In the genomic region with DNA sequence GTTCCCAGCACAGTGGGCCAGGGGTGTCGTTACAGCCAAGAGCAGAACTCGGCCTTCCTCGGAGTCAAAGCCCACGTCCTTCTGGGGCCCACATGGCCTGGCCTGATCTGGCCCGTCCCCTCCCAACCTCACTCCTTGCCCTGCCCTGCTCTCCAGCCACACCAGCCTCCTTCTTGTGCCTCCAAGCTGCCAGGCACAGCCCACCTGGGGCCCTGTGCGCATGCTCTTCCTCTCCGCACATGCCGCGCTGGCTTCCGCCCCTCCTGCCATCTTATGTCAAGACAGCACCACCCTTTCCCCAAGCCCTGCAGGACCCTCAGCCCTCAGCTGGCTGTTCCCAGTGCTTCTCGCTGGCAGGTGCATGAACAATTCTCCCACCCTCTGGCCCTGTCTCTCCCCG, we compare ENCODE assay signal across 38 cellular contexts. TPM values are rescaled to one million over a fixed set of nuclear protein-coding genes. Genes with fewer than 3 reads are reported as not detected.
"Had no signal": no experiment of that assay in that cellular context is flagged by ENCODE, and none has a peak within 500 bp of the region (broad histone marks: within the 10 kb centered on the region; RNA-seq: fewer than 3 reads in every experiment).

No MANE protein-coding gene starts in this region.

- H3K4me3 Mint-ChIP-seq: activated B cell treated with CpG ODN at 0.5 μM for 24 hours; activated CD4-positive, alpha-beta memory T cell treated with anti-CD3 and anti-CD28 coated beads for 36 hours; activated CD4-positive, alpha-beta T cell treated with anti-CD3 and anti-CD28 coated beads, Interleukin-2, amount 10 ng/mL, durations not matched to agents 24 days and 14 days; activated CD8-positive, alpha-beta T cell treated with anti-CD3 and anti-CD28 coated beads for 36 hours; activated naive CD4-positive, alpha-beta T cell treated with anti-CD3 and anti-CD28 coated beads for 36 hours; activated naive CD8-positive, alpha-beta T cell treated with anti-CD3 and anti-CD28 coated beads for 36 hours; activated T-cell treated with anti-CD3 and anti-CD28 coated beads, Interleukin-2, amount 50 U/mL, for 4 hours; activated T-cell treated with anti-CD3 and anti-CD28 coated beads, Interleukin-2, amount 50 U/mL, for 72 hours; activated T-helper 1 cell treated with anti-CD3 and anti-CD28 coated beads, Interleukin-12 subunit alpha, Interleukin-12 subunit beta, Interleukin-2, Interleukin-4 antibody, amounts not matched to agents 30 ng/mL and 10 ng/mL and 1 ng/mL, durations not matched to agents 14 hours and 24 hours and 36 hours; activated T-helper 17 cell treated with anti-CD3 and anti-CD28 coated beads, Interleukin-2, amount 50 U/mL, for 72 hours; brain; central memory CD8-positive, alpha-beta T cell; T-cell; T-helper 17 cell had no signal

- H3K27me3 Mint-ChIP-seq: activated B cell treated with CpG ODN at 0.5 μM for 24 hours; activated CD4-positive, alpha-beta memory T cell treated with anti-CD3 and anti-CD28 coated beads for 36 hours; activated CD4-positive, alpha-beta T cell treated with anti-CD3 and anti-CD28 coated beads, Interleukin-2, amount 10 ng/mL, durations not matched to agents 24 days and 14 days; activated CD8-positive, alpha-beta T cell treated with anti-CD3 and anti-CD28 coated beads for 36 hours; activated naive CD8-positive, alpha-beta T cell treated with anti-CD3 and anti-CD28 coated beads for 36 hours; activated T-helper 17 cell treated with anti-CD3 and anti-CD28 coated beads, Interleukin-2, amount 50 U/mL, for 72 hours; brain; central memory CD8-positive, alpha-beta T cell; T-helper 17 cell had no signal

- H3K27ac ChIP-seq: adrenal gland, ascending aorta, cardiac muscle cell had no signal

- DNase-seq: activated B cell treated with CpG ODN at 0.5 μM for 24 hours; activated CD4-positive, alpha-beta memory T cell treated with anti-CD3 and anti-CD28 coated beads for 36 hours; activated CD4-positive, alpha-beta T cell treated with anti-CD3 and anti-CD28 coated beads for 4 hours; activated CD4-positive, alpha-beta T cell treated with anti-CD3 and anti-CD28 coated beads, Interleukin-2, amount 10 ng/mL, durations not matched to agents 24 days and 14 days; activated CD4-positive, alpha-beta T cell treated with anti-CD3 and anti-CD28 coated beads, Interleukin-2, amount 50 U/mL, for 1 hour; activated CD4-positive, alpha-beta T cell treated with anti-CD3 and anti-CD28 coated beads, Interleukin-2, amount 50 U/mL, for 4 hours; activated CD4-positive, CD25-positive, alpha-beta regulatory T cell treated with anti-CD3 and anti-CD28 coated beads, Interleukin-2, amount 50 U/mL, for 72 hours; activated CD8-positive, alpha-beta memory T cell treated with anti-CD3 and anti-CD28 coated beads, Interleukin-2, amount 50 U/mL, for 4 hours; activated CD8-positive, alpha-beta T cell treated with anti-CD3 and anti-CD28 coated beads for 36 hours; activated effector memory CD4-positive, alpha-beta T cell treated with anti-CD3 and anti-CD28 coated beads, Interleukin-2, amount 50 U/mL, for 16 hours; activated gamma-delta T cell treated with Interleukin-2 at 50 U/mL for 16 hours; activated naive CD4-positive, alpha-beta T cell; activated naive CD4-positive, alpha-beta T cell treated with anti-CD3 and anti-CD28 coated beads for 36 hours; activated naive CD4-positive, alpha-beta T cell treated with anti-CD3 and anti-CD28 coated beads, Interleukin-2, amount 50 U/mL, for 16 hours; activated naive CD8-positive, alpha-beta T cell treated with anti-CD3 and anti-CD28 coated beads for 36 hours; activated T-cell treated with anti-CD3 and anti-CD28 coated beads for 4 hours; activated T-cell treated with anti-CD3 and anti-CD28 coated beads, Interleukin-2, amount 50 U/mL, for 1 hour; activated T-cell treated with anti-CD3 and anti-CD28 coated beads, Interleukin-2, amount 50 U/mL, for 4 hours; activated T-cell treated with anti-CD3 and anti-CD28 coated beads, Interleukin-2, amount 50 U/mL, for 72 hours; amygdala; anterior cingulate cortex; caudate nucleus; cerebellar nuclear complex; T-cell; T-helper 17 cell; T1000 had no signal

- H3K36me3 Mint-ChIP-seq: activated naive CD4-positive, alpha-beta T cell treated with anti-CD3 and anti-CD28 coated beads, Interleukin-2, amount 50 U/mL, for 72 hours had no signal

- H3K9me3 Mint-ChIP-seq: activated B cell treated with CpG ODN at 0.5 μM for 24 hours; activated CD4-positive, alpha-beta memory T cell treated with anti-CD3 and anti-CD28 coated beads for 36 hours; activated CD4-positive, alpha-beta T cell treated with anti-CD3 and anti-CD28 coated beads, Interleukin-2, amount 10 ng/mL, durations not matched to agents 24 days and 14 days; activated CD8-positive, alpha-beta T cell treated with anti-CD3 and anti-CD28 coated beads for 36 hours; activated naive CD4-positive, alpha-beta T cell treated with anti-CD3 and anti-CD28 coated beads for 36 hours; activated naive CD4-positive, alpha-beta T cell treated with anti-CD3 and anti-CD28 coated beads, Interleukin-2, amount 50 U/mL, for 72 hours; activated naive CD8-positive, alpha-beta T cell treated with anti-CD3 and anti-CD28 coated beads for 36 hours; activated T-cell treated with anti-CD3 and anti-CD28 coated beads, Interleukin-2, amount 50 U/mL, for 4 hours; activated T-cell treated with anti-CD3 and anti-CD28 coated beads, Interleukin-2, amount 50 U/mL, for 72 hours; activated T-helper 1 cell treated with anti-CD3 and anti-CD28 coated beads, Interleukin-12 subunit alpha, Interleukin-12 subunit beta, Interleukin-2, Interleukin-4 antibody, amounts not matched to agents 30 ng/mL and 10 ng/mL and 1 ng/mL, durations not matched to agents 14 hours and 24 hours and 36 hours; activated T-helper 17 cell treated with anti-CD3 and anti-CD28 coated beads, Interleukin-2, amount 50 U/mL, for 72 hours; central memory CD8-positive, alpha-beta T cell; T-cell had no signal

- H3K27ac Mint-ChIP-seq: activated B cell treated with CpG ODN at 0.5 μM for 24 hours; activated CD4-positive, alpha-beta memory T cell treated with anti-CD3 and anti-CD28 coated beads for 36 hours; activated CD4-positive, alpha-beta T cell treated with anti-CD3 and anti-CD28 coated beads, Interleukin-2, amount 10 ng/mL, durations not matched to agents 24 days and 14 days; activated CD8-positive, alpha-beta T cell treated with anti-CD3 and anti-CD28 coated beads for 36 hours; activated naive CD4-positive, alpha-beta T cell treated with anti-CD3 and anti-CD28 coated beads for 36 hours; activated naive CD4-positive, alpha-beta T cell treated with anti-CD3 and anti-CD28 coated beads, Interleukin-2, amount 50 U/mL, for 72 hours; activated naive CD8-positive, alpha-beta T cell treated with anti-CD3 and anti-CD28 coated beads for 36 hours; activated T-cell treated with anti-CD3 and anti-CD28 coated beads, Interleukin-2, amount 50 U/mL, for 72 hours; activated T-helper 1 cell treated with anti-CD3 and anti-CD28 coated beads, Interleukin-12 subunit alpha, Interleukin-12 subunit beta, Interleukin-2, Interleukin-4 antibody, amounts not matched to agents 30 ng/mL and 10 ng/mL and 1 ng/mL, durations not matched to agents 14 hours and 24 hours and 36 hours; activated T-helper 17 cell treated with anti-CD3 and anti-CD28 coated beads, Interleukin-2, amount 50 U/mL, for 72 hours; T-cell; T-helper 17 cell had no signal

- H3K4me1 Mint-ChIP-seq: activated B cell treated with CpG ODN at 0.5 μM for 24 hours; activated T-helper 17 cell treated with anti-CD3 and anti-CD28 coated beads, Interleukin-2, amount 50 U/mL, for 72 hours had no signal

RNA-seq across cellular contexts. Expression of a gene that starts 31.2 kb away (rescaled TPM):
- total RNA-seq: activated B cell treated with CpG ODN at 0.5 μM for 24 hours; activated CD4-positive, alpha-beta memory T cell treated with anti-CD3 and anti-CD28 coated beads for 36 hours; activated CD4-positive, alpha-beta T cell treated with anti-CD3 and anti-CD28 coated beads, Interleukin-2, amount 10 ng/mL, durations not matched to agents 24 days and 14 days; activated CD8-positive, alpha-beta memory T cell treated with anti-CD3 and anti-CD28 coated beads for 36 hours; activated CD8-positive, alpha-beta T cell treated with anti-CD3 and anti-CD28 coated beads for 36 hours; activated naive CD4-positive, alpha-beta T cell treated with anti-CD3 and anti-CD28 coated beads for 36 hours; activated naive CD4-positive, alpha-beta T cell treated with anti-CD3 and anti-CD28 coated beads, Interleukin-2, amount 50 U/mL, for 72 hours; activated naive CD8-positive, alpha-beta T cell treated with anti-CD3 and anti-CD28 coated beads for 36 hours; activated T-cell treated with anti-CD3 and anti-CD28 coated beads, Interleukin-2, amount 50 U/mL, for 72 hours; activated T-helper 1 cell treated with anti-CD3 and anti-CD28 coated beads, Interleukin-12 subunit alpha, Interleukin-12 subunit beta, Interleukin-2, Interleukin-4 antibody, amounts not matched to agents 30 ng/mL and 10 ng/mL and 1 ng/mL, durations not matched to agents 14 hours and 24 hours and 36 hours; activated T-helper 17 cell treated with anti-CD3 and anti-CD28 coated beads, Interleukin-2, amount 50 U/mL, for 72 hours; T-helper 1 cell treated with Interleukin-12 subunit alpha and Interleukin-12 subunit beta and Interleukin-4 antibody, amounts not matched to agents 30 ng/mL and 1 ng/mL, for 36 hours; T-helper 17 cell; T-helper 2 cell treated with Interferon-gamma antibody and Interleukin-4, amounts not matched to agents 100 ng/mL and 5 ng/mL, for 36 hours had no signal

RNA-seq across cellular contexts. Expression of a gene that starts 53.9 kb away (rescaled TPM):
- total RNA-seq: activated B cell treated with CpG ODN at 0.5 μM for 24 hours; activated CD4-positive, alpha-beta memory T cell treated with anti-CD3 and anti-CD28 coated beads for 36 hours; activated CD4-positive, alpha-beta T cell treated with anti-CD3 and anti-CD28 coated beads, Interleukin-2, amount 10 ng/mL, durations not matched to agents 24 days and 14 days; activated CD8-positive, alpha-beta memory T cell treated with anti-CD3 and anti-CD28 coated beads for 36 hours; activated CD8-positive, alpha-beta T cell treated with anti-CD3 and anti-CD28 coated beads for 36 hours; activated naive CD4-positive, alpha-beta T cell treated with anti-CD3 and anti-CD28 coated beads for 36 hours; activated naive CD4-positive, alpha-beta T cell treated with anti-CD3 and anti-CD28 coated beads, Interleukin-2, amount 50 U/mL, for 72 hours; activated naive CD8-positive, alpha-beta T cell treated with anti-CD3 and anti-CD28 coated beads for 36 hours; activated T-cell treated with anti-CD3 and anti-CD28 coated beads, Interleukin-2, amount 50 U/mL, for 72 hours; activated T-helper 17 cell treated with anti-CD3 and anti-CD28 coated beads, Interleukin-2, amount 50 U/mL, for 72 hours; bronchial epithelial cell; T-helper 17 cell; T-helper 2 cell treated with Interferon-gamma antibody and Interleukin-4, amounts not matched to agents 100 ng/mL and 5 ng/mL, for 36 hours had no signal
